In genomic region chr11:8672346-8672745, GRCh38 we compare ENCODE assay signal across 13 cellular contexts. TPM values are rescaled to one million over a fixed set of nuclear protein-coding genes. Genes with fewer than 3 reads are reported as not detected.
DNase-seq lines count a peak whose midpoint lies in the region; ATAC-seq and TF ChIP-seq lines count a peak whose summit lies in the region.
"Had no signal": no experiment of that assay in that cellular context is flagged by ENCODE, and none has a peak within 500 bp of the region (broad histone marks: within the 10 kb centered on the region; RNA-seq: fewer than 3 reads in every experiment).

No MANE protein-coding gene starts in this region.

- no peaks in the 10 kb centered on the region for H3K36me3 Mint-ChIP-seq in osteocyte (ENCODE audit: unreplicated experiment)
- peaks cover 7% of the 10 kb centered on the region for H3K36me3 Mint-ChIP-seq in T-helper 17 cell (ENCODE audit: low read depth)

- TF ChIP-seq CTCF in osteocyte (IDR thresholded peaks at IDR 0.05) = no peak

- H3K4me1 Mint-ChIP-seq in osteocyte (ENCODE audit: unreplicated experiment) (peaks cover 25% of the 10 kb centered on the region), T-helper 17 cell (no peaks in the 10 kb centered on the region)

- H3K4me3 Mint-ChIP-seq in osteocyte (ENCODE audit: unreplicated experiment) (peak overlapping the region; percentile 26), T-helper 17 cell (no peak overlapping the region)
- H3K4me3 Mint-ChIP-seq: activated CD8-positive, alpha-beta T cell treated with anti-CD3 and anti-CD28 coated beads for 36 hours; naive thymus-derived CD8-positive, alpha-beta T cell had no signal

- DNase-seq in right cardiac atrium = no peak
- DNase-seq in left cardiac atrium = no peak
- DNase-seq in osteocyte (ENCODE audit: extremely low spot score, unreplicated experiment) = no peak
- DNase-seq in dermis blood vessel endothelial cell = no peak
- no peak for DNase-seq in NCI-H526 (lab: John Stamatoyannopoulos, UW)
- no peak for DNase-seq in T-helper 17 cell
- no peak for DNase-seq in NCI-H2196 (lab: John Stamatoyannopoulos, UW; ENCODE audit: unreplicated experiment)
- DNase-seq: activated CD8-positive, alpha-beta T cell treated with anti-CD3 and anti-CD28 coated beads for 36 hours; activated gamma-delta T cell; KG1; naive thymus-derived CD8-positive, alpha-beta T cell; T1000 had no signal

- intact Hi-C loops in right cardiac atrium (cut with DNase I) = no loop called here
- intact Hi-C loops in left cardiac atrium (cut with DNase I) = no loop called here

- ATAC-seq in right cardiac atrium = no peak
- ATAC-seq in left cardiac atrium = no peak
- no peak for ATAC-seq in T-helper 17 cell
- ATAC-seq: activated CD8-positive, alpha-beta T cell treated with anti-CD3 and anti-CD28 coated beads for 36 hours; naive thymus-derived CD8-positive, alpha-beta T cell had no signal

- H3K4me1 ChIP-seq in right cardiac atrium (ENCODE audit: control insufficient read depth, insufficient read depth, low read length) = peaks cover 6% of the 10 kb centered on the region
- peaks cover 5 to 7% of the 10 kb centered on the region in 2 donors for H3K4me1 ChIP-seq in esophagus (ENCODE audit: control insufficient read depth in 2 of 2, insufficient read depth in 2 of 2, low read length in 1 of 2)

- H3K27ac ChIP-seq in right cardiac atrium (ENCODE audit: low read length) (peak overlapping the region; percentile 95), esophagus (ENCODE audit: low read depth in 2 of 2, low read length in 1 of 2) (peak overlapping the region; percentile 87 to 94)

- H3K4me3 ChIP-seq in right cardiac atrium (ENCODE audit: low read length) = no peak overlapping the region
- H3K4me3 ChIP-seq in esophagus (ENCODE audit: low read depth in 1 of 2, low read length in 2 of 2) = no peak overlapping the region

- H3K36me3 ChIP-seq in esophagus (ENCODE audit: control insufficient read depth in 2 of 2, insufficient read depth in 2 of 2, low read length in 1 of 2) = peaks cover 0 to 2% of the 10 kb centered on the region in 2 donors

- H3K27me3 Mint-ChIP-seq in osteocyte (ENCODE audit: unreplicated experiment) = no peaks in the 10 kb centered on the region
- no peaks in the 10 kb centered on the region for H3K27me3 Mint-ChIP-seq in T-helper 17 cell
- H3K27me3 Mint-ChIP-seq: activated CD8-positive, alpha-beta T cell treated with anti-CD3 and anti-CD28 coated beads for 36 hours; naive thymus-derived CD8-positive, alpha-beta T cell had no signal

- H3K27ac Mint-ChIP-seq in osteocyte (ENCODE audit: unreplicated experiment) = peak overlapping the region; percentile 96
- H3K27ac Mint-ChIP-seq in T-helper 17 cell = no peak overlapping the region
- H3K27ac Mint-ChIP-seq: activated CD8-positive, alpha-beta T cell treated with anti-CD3 and anti-CD28 coated beads for 36 hours had no signal

- H3K9me3 Mint-ChIP-seq in osteocyte (ENCODE audit: unreplicated experiment) = no peaks in the 10 kb centered on the region
- H3K9me3 Mint-ChIP-seq: activated CD8-positive, alpha-beta T cell treated with anti-CD3 and anti-CD28 coated beads for 36 hours; naive thymus-derived CD8-positive, alpha-beta T cell had no signal

- H3K9me3 ChIP-seq in right cardiac atrium (ENCODE audit: control insufficient read depth, low read length) = no peaks in the 10 kb centered on the region
- H3K9me3 ChIP-seq in esophagus (ENCODE audit: control insufficient read depth in 2 of 2, insufficient read depth in 1 of 2, low read depth in 1 of 2, low read length in 1 of 2) = no peaks in the 10 kb centered on the region
- H3K9me3 ChIP-seq in T-helper 17 cell (ENCODE audit: control insufficient read depth, low read length, poor library complexity, severe bottlenecking) = no peaks in the 10 kb centered on the region

- WGBS in right cardiac atrium = 94% methylated on average over 2 of the region's 2 CpGs
- 94 to 97% methylated on average over 2 of the region's 2 CpGs for WGBS in esophagus, 2 donors

- H3K27me3 ChIP-seq in right cardiac atrium (ENCODE audit: control insufficient read depth, insufficient read depth) = no peaks in the 10 kb centered on the region
- H3K27me3 ChIP-seq in esophagus (ENCODE audit: control insufficient read depth in 1 of 2, insufficient read depth in 2 of 2, low read length in 2 of 2) = no peaks in the 10 kb centered on the region

RNA-seq across cellular contexts. Expression of gene TRIM66, which starts 10.1 kb away (rescaled TPM):
- 1 to 10 TPM; 2.0 to 3.6 (median 2.9) TPM for total RNA-seq in right cardiac atrium
- polyA plus RNA-seq in right cardiac atrium = 1.6 TPM
- 1 to 10 TPM; 2.3 to 3.2 TPM for total RNA-seq in left cardiac atrium
- polyA plus RNA-seq in esophagus = 1 to 10 TPM; 2.0 to 4.8 TPM
- 10.0 and 10.2 TPM in 2 replicates for total RNA-seq in osteocyte
- total RNA-seq in dermis blood vessel endothelial cell = 5.6 and 7.4 TPM in 2 replicates
- 10 to 100 TPM; 20.0 to 23.5 TPM for total RNA-seq in T-helper 17 cell

RNA-seq across cellular contexts. Expression of gene RPL27A, which starts 10.2 kb away (rescaled TPM):
- total RNA-seq in right cardiac atrium = 100 to 1,000 TPM; 519 to 805 (median 620) TPM
- polyA plus RNA-seq in right cardiac atrium = 1,811 TPM
- 100 to 1,000 TPM; 577 to 727 TPM for total RNA-seq in left cardiac atrium
- polyA plus RNA-seq in esophagus = 1,000 to 10,000 TPM; 2,629 to 4,238 TPM
- total RNA-seq in osteocyte = 750 and 815 TPM in 2 replicates
- total RNA-seq in dermis blood vessel endothelial cell = 438 and 724 TPM in 2 replicates
- 1,000 to 10,000 TPM; 1,682 to 1,804 TPM for total RNA-seq in T-helper 17 cell
